8 cellular contexts compared by ENCODE assay signal in genomic region chr2:68689553-68690537, GRCh38. TPM values are rescaled to one million over a fixed set of nuclear protein-coding genes. Genes with fewer than 3 reads are reported as not detected.
DNase-seq lines count a peak whose midpoint lies in the region; ATAC-seq lines count a peak whose summit lies in the region.

No MANE protein-coding gene starts in this region.

- peak; percentile 23 for DNase-seq in activated T-cell treated with anti-CD3 and anti-CD28 coated beads for 24 hours (ENCODE audit: low read depth)
- no peak for DNase-seq in activated T-cell treated with anti-CD3 and anti-CD28 coated beads, Interleukin-2, amount 50 U/mL, for 1 hour
- DNase-seq in SIG-M5 treated with dmso at 0.1 percent for 504 hours (lab: John Stamatoyannopoulos, UW; ENCODE audit: unreplicated experiment): peak; percentile 97
- peak; percentile 18 for DNase-seq in stimulated activated CD4-positive, alpha-beta T cell treated with anti-CD3 and anti-CD28 coated beads, Interleukin-4, amount 100 ng/mL, for 24 hours
- no peak for DNase-seq in left cardiac atrium
- DNase-seq in NCI-H1436 (lab: John Stamatoyannopoulos, UW): no peak
- no peak for DNase-seq in NCI-H146 treated with DMSO at 0.1 percent for 48 hours (lab: John Stamatoyannopoulos, UW; ENCODE audit: unreplicated experiment)

- intact Hi-C loops in left cardiac atrium (cut with DNase I): no loop called here

- ATAC-seq in HG03039 (IDR thresholded peaks at IDR 0.05; ENCODE audit: unreplicated experiment) (peak; percentile 89), left cardiac atrium (no peak)

RNA-seq across cellular contexts. Expression of gene ARHGAP25, which starts 44.8 kb away (rescaled TPM):
- 10 to 100 TPM in 1 of 2 donors, 1 to 10 TPM in 1; 6.8 to 11.0 TPM for total RNA-seq in left cardiac atrium

RNA-seq across cellular contexts. Expression of gene PROKR1, which starts 46.5 kb away (rescaled TPM):
- under 1 TPM in 1 of 2 donors, not detected in 1; 0.12 TPM for total RNA-seq in left cardiac atrium

Comparison
In these comparisons a context has a peak if more than half of its experiments do, and no peak if none do; other contexts are left out.
1. DNase-seq: peak in activated T-cell treated with anti-CD3 and anti-CD28 coated beads for 24 hours (single experiment), SIG-M5 treated with dmso at 0.1 percent for 504 hours (single experiment) and stimulated activated CD4-positive, alpha-beta T cell treated with anti-CD3 and anti-CD28 coated beads, Interleukin-4, amount 100 ng/mL, for 24 hours (single experiment); none in activated T-cell treated with anti-CD3 and anti-CD28 coated beads, Interleukin-2, amount 50 U/mL, for 1 hour (single experiment), left cardiac atrium (single experiment), NCI-H1436 (single experiment) and NCI-H146 treated with DMSO at 0.1 percent for 48 hours (single experiment).